16 cellular contexts compared by ENCODE assay signal in genomic region chr7:44757311-44757710, GRCh38. TPM values are rescaled to one million over a fixed set of nuclear protein-coding genes. Genes with fewer than 3 reads are reported as not detected.
DNase-seq lines count a peak whose midpoint lies in the region; ATAC-seq and TF ChIP-seq lines count a peak whose summit lies in the region.
"Had no signal": no experiment of that assay in that cellular context is flagged by ENCODE, and none has a peak within 500 bp of the region (broad histone marks: within the 10 kb centered on the region; RNA-seq: fewer than 3 reads in every experiment).

No MANE protein-coding gene starts in this region.

- intact Hi-C loops in left ventricle myocardium superior (cut with micrococcal nuclease) (no loop called here), spleen (cut with DNase I; ENCODE audit: low total_unique reads) (no loop called here)

- ATAC-seq in left ventricle myocardium superior = peak; percentile 83
- ATAC-seq: K562, Panc1 had no signal

- 89 to 93% (median 90%) methylated on average over 4 to 10 of the region's 10 CpGs for WGBS in spleen, 5 donors

- no peaks in the 10 kb centered on the region for H3K27me3 ChIP-seq in H7 (ENCODE audit: control insufficient read depth, insufficient read depth, low read length)
- no peaks in the 10 kb centered on the region for H3K27me3 ChIP-seq in spleen (replicated peaks in 1 of 7)
- H3K27me3 ChIP-seq: BLaER1, colonic mucosa, neutrophil had no signal

- no peaks in the 10 kb centered on the region for H3K9me3 ChIP-seq in spleen
- H3K9me3 ChIP-seq: BLaER1, colonic mucosa, neutrophil had no signal

- TF ChIP-seq POLR2A in spleen (IDR thresholded peaks at IDR 0.05) = no peak

- DNase-seq in H7 = peak; percentile 46
- peak in 31 of 56 donors; percentile 8 to 73 (median 35) for DNase-seq in amygdala (lab: John Stamatoyannopoulos, UW)
- peak; percentile 89 for DNase-seq in left ventricle myocardium superior
- DNase-seq in spleen = peak; percentile 32
- DNase-seq in retina = no peak
- no peak for DNase-seq in NOMO-1 (lab: John Stamatoyannopoulos, UW; ENCODE audit: unreplicated experiment in 2 of 2)
- no peak for DNase-seq in SHP77 treated with DMSO at 0.1 percent for 48 hours (lab: John Stamatoyannopoulos, UW)
- DNase-seq: colonic mucosa; H9; MV-4-11; NCI-H748 treated with DMSO at 0.1 percent for 48 hours; stimulated activated CD4-positive, alpha-beta T cell treated with anti-CD3 and anti-CD28 coated beads, Interleukin-2, amount 100 ng/mL, for 48 hours had no signal

- H3K36me3 ChIP-seq in H7 (replicated peaks; ENCODE audit: control insufficient read depth, insufficient read depth, low read length) = peaks cover 22% of the 10 kb centered on the region
- peaks cover 3 to 66% (median 56%) of the 10 kb centered on the region in 6 donors for H3K36me3 ChIP-seq in spleen

- no peak for TF ChIP-seq CTCF in spleen (IDR thresholded peaks at IDR 0.05 in 8 of 11, conservative IDR thresholded peaks at IDR 0.05 in 3 of 11)

- H3K4me1 ChIP-seq in spleen = peaks cover 7 to 52% (median 44%) of the 10 kb centered on the region in 6 donors

- H3K4me3 ChIP-seq in H7 (ENCODE audit: insufficient read depth, low read depth, low read length) = no peak overlapping the region
- no peak overlapping the region for H3K4me3 ChIP-seq in spleen
- H3K4me3 ChIP-seq: BLaER1, colonic mucosa, K562 had no signal

- H3K27ac ChIP-seq in spleen = no peak overlapping the region
- H3K27ac ChIP-seq: BLaER1, colonic mucosa, neutrophil had no signal

RNA-seq across cellular contexts. Expression of gene ZMIZ2, which starts 8.7 kb away (rescaled TPM):
- total RNA-seq in H7 (2014; rRNA removed; shearing (Covaris generic)) = 16.6 and 17.9 TPM in 2 replicates
- 64.8 TPM for total RNA-seq in left ventricle myocardium superior
- 100 to 1,000 TPM in 4 of 7 donors, 10 to 100 TPM in 3; 35.6 to 160 (median 125) TPM for total RNA-seq in spleen
- 10 to 100 TPM; 27.7 to 95.7 (median 64.5) TPM for polyA plus RNA-seq in spleen

RNA-seq across cellular contexts. Expression of gene PPIA, which starts 39.2 kb away (rescaled TPM):
- 3,731 and 4,122 TPM in 2 replicates for total RNA-seq in H7 (2014; rRNA removed; shearing (Covaris generic))
- total RNA-seq in left ventricle myocardium superior (436 TPM), spleen (1,000 to 10,000 TPM in 3 of 7 donors, 100 to 1,000 TPM in 4; 877 to 1,659 (median 945) TPM)
- polyA plus RNA-seq in spleen = 1,000 to 10,000 TPM; 2,690 to 3,651 (median 2,985) TPM

Comparison
In these comparisons a context has a peak if more than half of its experiments do, and no peak if none do; other contexts are left out.
1. DNase-seq: peak in H7 (single experiment), amygdala (31 of 56), left ventricle myocardium superior (single experiment) and spleen (single experiment); none in retina (single experiment), NOMO-1 (0 of 2) and SHP77 treated with DMSO at 0.1 percent for 48 hours (single experiment).